Comparison of ENCODE assay signal across 22 cellular contexts in genomic region chr9:34157308-34157707, GRCh38.
"Had no signal": no experiment of that assay in that cellular context is flagged by ENCODE, and none has a peak within 500 bp of the region (broad histone marks: within the 10 kb centered on the region; RNA-seq: fewer than 3 reads in every experiment).

No MANE protein-coding gene starts in this region.

- H3K27ac ChIP-seq: brain microvascular endothelial cell, VCaP had no signal

- H3K9me3 Mint-ChIP-seq: activated CD4-positive, alpha-beta memory T cell treated with anti-CD3 and anti-CD28 coated beads, Interleukin-2, amount 10 ng/mL, durations not matched to agents 7 days and 5 days; activated CD4-positive, alpha-beta T cell treated with anti-CD3 and anti-CD28 coated beads, Interleukin-2, amount 10 ng/mL, durations not matched to agents 7 days and 5 days; activated naive CD4-positive, alpha-beta T cell treated with anti-CD3 and anti-CD28 coated beads, Interleukin-2, amount 10 ng/mL, durations not matched to agents 7 days and 5 days; activated naive CD8-positive, alpha-beta T cell treated with anti-CD3 and anti-CD28 coated beads for 36 hours; activated T-cell treated with anti-CD3 and anti-CD28 coated beads, Interleukin-2, amount 50 U/mL, for 72 hours; activated T-helper 2 cell treated with anti-CD3 and anti-CD28 coated beads, Interferon-gamma antibody, Interleukin-2, Interleukin-4, amounts not matched to agents 10 μg/mL and 5 μg/mL and 100 μg/mL, durations not matched to agents 14 hours and 24 hours and 36 hours had no signal

- H3K4me3 Mint-ChIP-seq: activated CD4-positive, alpha-beta memory T cell treated with anti-CD3 and anti-CD28 coated beads, Interleukin-2, amount 10 ng/mL, durations not matched to agents 7 days and 5 days; activated CD4-positive, alpha-beta T cell treated with anti-CD3 and anti-CD28 coated beads, Interleukin-2, amount 10 ng/mL, durations not matched to agents 7 days and 5 days; activated naive CD4-positive, alpha-beta T cell treated with anti-CD3 and anti-CD28 coated beads, Interleukin-2, amount 10 ng/mL, durations not matched to agents 7 days and 5 days; activated naive CD8-positive, alpha-beta T cell treated with anti-CD3 and anti-CD28 coated beads for 36 hours; activated T-cell treated with anti-CD3 and anti-CD28 coated beads, Interleukin-2, amount 50 U/mL, for 72 hours had no signal

- H3K27ac Mint-ChIP-seq: activated CD4-positive, alpha-beta memory T cell treated with anti-CD3 and anti-CD28 coated beads, Interleukin-2, amount 10 ng/mL, durations not matched to agents 7 days and 5 days; activated CD4-positive, alpha-beta T cell treated with anti-CD3 and anti-CD28 coated beads, Interleukin-2, amount 10 ng/mL, durations not matched to agents 7 days and 5 days; activated naive CD4-positive, alpha-beta T cell treated with anti-CD3 and anti-CD28 coated beads, Interleukin-2, amount 10 ng/mL, durations not matched to agents 7 days and 5 days; activated naive CD8-positive, alpha-beta T cell treated with anti-CD3 and anti-CD28 coated beads for 36 hours; activated T-cell treated with anti-CD3 and anti-CD28 coated beads, Interleukin-2, amount 50 U/mL, for 72 hours; activated T-helper 2 cell treated with anti-CD3 and anti-CD28 coated beads, Interferon-gamma antibody, Interleukin-2, Interleukin-4, amounts not matched to agents 10 μg/mL and 5 μg/mL and 100 μg/mL, durations not matched to agents 14 hours and 24 hours and 36 hours had no signal

- DNase-seq: activated CD4-positive, alpha-beta memory T cell treated with anti-CD3 and anti-CD28 coated beads, Interleukin-2, amount 10 ng/mL, durations not matched to agents 7 days and 5 days; activated CD4-positive, alpha-beta T cell treated with anti-CD3 and anti-CD28 coated beads, Interleukin-2, amount 10 ng/mL, durations not matched to agents 7 days and 5 days; activated CD4-positive, CD25-positive, alpha-beta regulatory T cell; activated gamma-delta T cell treated with Interleukin-2 at 50 U/mL for 16 hours; activated naive CD4-positive, alpha-beta T cell treated with anti-CD3 and anti-CD28 coated beads, Interleukin-2, amount 10 ng/mL, durations not matched to agents 7 days and 5 days; activated naive CD8-positive, alpha-beta T cell treated with anti-CD3 and anti-CD28 coated beads for 36 hours; activated T-cell treated with anti-CD3 and anti-CD28 coated beads for 4 hours; activated T-cell treated with anti-CD3 and anti-CD28 coated beads, Interleukin-2, amount 50 U/mL, for 72 hours; brain microvascular endothelial cell; KG1; NCI-H1092; NCI-H1417; NCI-H1930; NCI-H2171; NCI-H2227 treated with DMSO at 0.1 percent for 48 hours; NCI-H510A treated with DMSO at 0.1 percent for 48 hours; NCI-H69; PC-3; SHP77 treated with DMSO at 0.1 percent for 48 hours; T-helper 2 cell had no signal

- H3K4me1 Mint-ChIP-seq: activated CD4-positive, alpha-beta memory T cell treated with anti-CD3 and anti-CD28 coated beads, Interleukin-2, amount 10 ng/mL, durations not matched to agents 7 days and 5 days; activated CD4-positive, alpha-beta T cell treated with anti-CD3 and anti-CD28 coated beads, Interleukin-2, amount 10 ng/mL, durations not matched to agents 7 days and 5 days; activated naive CD4-positive, alpha-beta T cell treated with anti-CD3 and anti-CD28 coated beads, Interleukin-2, amount 10 ng/mL, durations not matched to agents 7 days and 5 days; activated naive CD8-positive, alpha-beta T cell treated with anti-CD3 and anti-CD28 coated beads for 36 hours had no signal

- H3K27me3 ChIP-seq: brain microvascular endothelial cell had no signal

- H3K27me3 Mint-ChIP-seq: activated naive CD8-positive, alpha-beta T cell treated with anti-CD3 and anti-CD28 coated beads for 36 hours had no signal

- H3K36me3 Mint-ChIP-seq: activated naive CD4-positive, alpha-beta T cell treated with anti-CD3 and anti-CD28 coated beads, Interleukin-2, amount 10 ng/mL, durations not matched to agents 7 days and 5 days; activated naive CD8-positive, alpha-beta T cell treated with anti-CD3 and anti-CD28 coated beads for 36 hours had no signal

- ATAC-seq: activated T-cell treated with anti-CD3 and anti-CD28 coated beads, Interleukin-2, amount 50 U/mL, for 72 hours; PC-3 had no signal

- H3K36me3 ChIP-seq: brain microvascular endothelial cell had no signal
